ENCODE assay signal across 3 cellular contexts in genomic region chr7:146314962-146315361, GRCh38.
TF ChIP-seq lines count a peak whose summit lies in the region.

No MANE protein-coding gene starts in this region.

TF ChIP-seq in SK-N-SH, 30 proteins besides CTCF, POLR2A, EP300 and RAD21 (continued from another document):
- TF ChIP-seq USF1 (IDR thresholded peaks at IDR 0.05; ENCODE audit: borderline replicate concordance, low read depth) (no peak), RXRA (IDR thresholded peaks at IDR 0.05; ENCODE audit: borderline replicate concordance, low read depth) (no peak), FOSL2 (IDR thresholded peaks at IDR 0.05; ENCODE audit: borderline replicate concordance, low read depth) (no peak), REST (IDR thresholded peaks at IDR 0.05; ENCODE audit: low read depth, low read length) (no peak), IRF3 (IDR thresholded peaks at IDR 0.05; ENCODE audit: low read depth, low read length) (no peak), SMC3 (IDR thresholded peaks at IDR 0.05; ENCODE audit: low read depth, low read length) (no peak)
- TF ChIP-seq, protein P1, sequence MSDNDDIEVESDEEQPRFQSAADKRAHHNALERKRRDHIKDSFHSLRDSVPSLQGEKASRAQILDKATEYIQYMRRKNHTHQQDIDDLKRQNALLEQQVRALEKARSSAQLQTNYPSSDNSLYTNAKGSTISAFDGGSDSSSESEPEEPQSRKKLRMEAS (IDR thresholded peaks at IDR 0.05; ENCODE audit: low read depth) = no peak

TF ChIP-seq in SK-N-SH treated with all-trans-retinoic acid at 6 μM for 48 hours, 23 proteins besides CTCF, POLR2A, EP300 and RAD21 (continued from another document):
- TF ChIP-seq, protein P2, sequence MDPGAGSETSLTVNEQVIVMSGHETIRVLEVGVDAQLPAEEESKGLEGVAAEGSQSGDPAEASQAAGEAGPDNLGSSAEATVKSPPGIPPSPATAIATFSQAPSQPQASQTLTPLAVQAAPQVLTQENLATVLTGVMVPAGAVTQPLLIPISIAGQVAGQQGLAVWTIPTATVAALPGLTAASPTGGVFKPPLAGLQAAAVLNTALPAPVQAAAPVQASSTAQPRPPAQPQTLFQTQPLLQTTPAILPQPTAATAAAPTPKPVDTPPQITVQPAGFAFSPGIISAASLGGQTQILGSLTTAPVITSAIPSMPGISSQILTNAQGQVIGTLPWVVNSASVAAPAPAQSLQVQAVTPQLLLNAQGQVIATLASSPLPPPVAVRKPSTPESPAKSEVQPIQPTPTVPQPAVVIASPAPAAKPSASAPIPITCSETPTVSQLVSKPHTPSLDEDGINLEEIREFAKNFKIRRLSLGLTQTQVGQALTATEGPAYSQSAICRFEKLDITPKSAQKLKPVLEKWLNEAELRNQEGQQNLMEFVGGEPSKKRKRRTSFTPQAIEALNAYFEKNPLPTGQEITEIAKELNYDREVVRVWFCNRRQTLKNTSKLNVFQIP (CRISPR knock-in tag; IDR thresholded peaks at IDR 0.05; ENCODE audit: borderline replicate concordance, low read depth) = no peak
- TF ChIP-seq TSHZ2 (CRISPR knock-in tag; IDR thresholded peaks at IDR 0.05) (no peak), ZNF565 (CRISPR knock-in tag; conservative IDR thresholded peaks at IDR 0.05; ENCODE audit: low read depth) (no peak), ZNF8 (CRISPR knock-in tag; IDR thresholded peaks at IDR 0.05) (no peak), ZFP30 (CRISPR knock-in tag; IDR thresholded peaks at IDR 0.05) (no peak), ZNF70 (CRISPR knock-in tag; IDR thresholded peaks at IDR 0.05) (no peak), ESRRG (CRISPR knock-in tag; IDR thresholded peaks at IDR 0.05) (no peak), SNAI2 (CRISPR knock-in tag; IDR thresholded peaks at IDR 0.05) (no peak), RARB (CRISPR knock-in tag; IDR thresholded peaks at IDR 0.05) (no peak), ZC3H10 (CRISPR knock-in tag; IDR thresholded peaks at IDR 0.05) (no peak), TOX (CRISPR knock-in tag; IDR thresholded peaks at IDR 0.05; ENCODE audit: borderline replicate concordance) (no peak)
- TF ChIP-seq, protein P3, sequence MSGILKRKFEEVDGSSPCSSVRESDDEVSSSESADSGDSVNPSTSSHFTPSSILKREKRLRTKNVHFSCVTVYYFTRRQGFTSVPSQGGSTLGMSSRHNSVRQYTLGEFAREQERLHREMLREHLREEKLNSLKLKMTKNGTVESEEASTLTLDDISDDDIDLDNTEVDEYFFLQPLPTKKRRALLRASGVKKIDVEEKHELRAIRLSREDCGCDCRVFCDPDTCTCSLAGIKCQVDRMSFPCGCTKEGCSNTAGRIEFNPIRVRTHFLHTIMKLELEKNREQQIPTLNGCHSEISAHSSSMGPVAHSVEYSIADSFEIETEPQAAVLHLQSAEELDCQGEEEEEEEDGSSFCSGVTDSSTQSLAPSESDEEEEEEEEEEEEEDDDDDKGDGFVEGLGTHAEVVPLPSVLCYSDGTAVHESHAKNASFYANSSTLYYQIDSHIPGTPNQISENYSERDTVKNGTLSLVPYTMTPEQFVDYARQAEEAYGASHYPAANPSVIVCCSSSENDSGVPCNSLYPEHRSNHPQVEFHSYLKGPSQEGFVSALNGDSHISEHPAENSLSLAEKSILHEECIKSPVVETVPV (CRISPR knock-in tag; IDR thresholded peaks at IDR 0.05) = no peak
- TF ChIP-seq, protein P4, sequence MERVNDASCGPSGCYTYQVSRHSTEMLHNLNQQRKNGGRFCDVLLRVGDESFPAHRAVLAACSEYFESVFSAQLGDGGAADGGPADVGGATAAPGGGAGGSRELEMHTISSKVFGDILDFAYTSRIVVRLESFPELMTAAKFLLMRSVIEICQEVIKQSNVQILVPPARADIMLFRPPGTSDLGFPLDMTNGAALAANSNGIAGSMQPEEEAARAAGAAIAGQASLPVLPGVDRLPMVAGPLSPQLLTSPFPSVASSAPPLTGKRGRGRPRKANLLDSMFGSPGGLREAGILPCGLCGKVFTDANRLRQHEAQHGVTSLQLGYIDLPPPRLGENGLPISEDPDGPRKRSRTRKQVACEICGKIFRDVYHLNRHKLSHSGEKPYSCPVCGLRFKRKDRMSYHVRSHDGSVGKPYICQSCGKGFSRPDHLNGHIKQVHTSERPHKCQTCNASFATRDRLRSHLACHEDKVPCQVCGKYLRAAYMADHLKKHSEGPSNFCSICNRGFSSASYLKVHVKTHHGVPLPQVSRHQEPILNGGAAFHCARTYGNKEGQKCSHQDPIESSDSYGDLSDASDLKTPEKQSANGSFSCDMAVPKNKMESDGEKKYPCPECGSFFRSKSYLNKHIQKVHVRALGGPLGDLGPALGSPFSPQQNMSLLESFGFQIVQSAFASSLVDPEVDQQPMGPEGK (CRISPR knock-in tag; IDR thresholded peaks at IDR 0.05; ENCODE audit: borderline replicate concordance) = no peak

TF ChIP-seq in WTC11, 78 proteins besides CTCF, POLR2A, EP300 and RAD21 (continued from another document):
- TF ChIP-seq, protein P5, sequence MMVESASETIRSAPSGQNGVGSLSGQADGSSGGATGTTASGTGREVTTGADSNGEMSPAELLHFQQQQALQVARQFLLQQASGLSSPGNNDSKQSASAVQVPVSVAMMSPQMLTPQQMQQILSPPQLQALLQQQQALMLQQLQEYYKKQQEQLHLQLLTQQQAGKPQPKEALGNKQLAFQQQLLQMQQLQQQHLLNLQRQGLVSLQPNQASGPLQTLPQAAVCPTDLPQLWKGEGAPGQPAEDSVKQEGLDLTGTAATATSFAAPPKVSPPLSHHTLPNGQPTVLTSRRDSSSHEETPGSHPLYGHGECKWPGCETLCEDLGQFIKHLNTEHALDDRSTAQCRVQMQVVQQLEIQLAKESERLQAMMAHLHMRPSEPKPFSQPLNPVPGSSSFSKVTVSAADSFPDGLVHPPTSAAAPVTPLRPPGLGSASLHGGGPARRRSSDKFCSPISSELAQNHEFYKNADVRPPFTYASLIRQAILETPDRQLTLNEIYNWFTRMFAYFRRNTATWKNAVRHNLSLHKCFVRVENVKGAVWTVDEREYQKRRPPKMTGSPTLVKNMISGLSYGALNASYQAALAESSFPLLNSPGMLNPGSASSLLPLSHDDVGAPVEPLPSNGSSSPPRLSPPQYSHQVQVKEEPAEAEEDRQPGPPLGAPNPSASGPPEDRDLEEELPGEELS (CRISPR knock-in tag; IDR thresholded peaks at IDR 0.05) = no peak
- TF ChIP-seq ZNF317 (CRISPR knock-in tag; IDR thresholded peaks at IDR 0.05; ENCODE audit: borderline replicate concordance, low read depth) = no peak
- no peak for TF ChIP-seq SOX15 (CRISPR knock-in tag; IDR thresholded peaks at IDR 0.05)
- TF ChIP-seq NFATC4 (CRISPR knock-in tag; IDR thresholded peaks at IDR 0.05) = no peak
- TF ChIP-seq TEAD4 (CRISPR knock-in tag; IDR thresholded peaks at IDR 0.05) = no peak
- no peak for TF ChIP-seq TEAD1 (CRISPR knock-in tag; IDR thresholded peaks at IDR 0.05)
TF ChIP-seq in WTC11: peak in this region for 0.
